In the genomic region with DNA sequence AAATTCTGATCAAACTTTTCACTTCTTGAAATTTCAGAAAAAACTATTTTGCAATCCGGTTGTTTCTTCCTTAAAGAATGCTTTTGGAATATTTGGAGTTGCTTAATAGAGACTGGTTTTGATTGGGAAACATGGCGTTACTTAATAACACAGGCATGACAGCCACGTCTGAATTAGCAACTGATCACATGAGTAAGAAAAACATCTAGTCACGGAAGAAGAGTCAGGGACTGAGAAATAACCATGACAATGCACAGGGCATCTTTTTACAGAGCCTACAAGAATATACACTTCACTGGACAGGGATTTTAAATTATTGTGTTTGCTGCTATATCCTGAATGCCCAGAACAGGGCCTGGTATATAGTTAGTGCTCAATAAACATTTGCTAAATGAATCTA, we compare ENCODE assay signal across 7 cellular contexts.
DNase-seq lines count a peak whose midpoint lies in the region; ATAC-seq and TF ChIP-seq lines count a peak whose summit lies in the region.
"Not testable (repeated sequence)": the region's sequence is repeated elsewhere in the genome, so short reads cannot be mapped to it uniquely, and the experiment has no call there.

No MANE protein-coding gene starts in this region.

- dilution Hi-C loops in IMR-90 (cut with HindIII; ENCODE audit: low sequenced_read_pairs, unreplicated experiment) = not testable (repeated sequence)

- not testable (repeated sequence) for H3K18ac ChIP-seq in IMR-90 (ENCODE audit: low read depth, low read length)

- not testable (repeated sequence) for H3K9me3 Mint-ChIP-seq in naive thymus-derived CD4-positive, alpha-beta T cell

- in situ Hi-C loops in IMR-90 (cut with MboI; ENCODE audit: low sequenced_read_pairs) = not testable (repeated sequence)

- H4K20me1 ChIP-seq in IMR-90 (ENCODE audit: insufficient read depth, low read length) = not testable (repeated sequence)

- WGBS in IMR-90 (ENCODE audit: extremely low coverage in 2 of 2, insufficient read length in 1 of 2), 2 experiments = no CpG with 5 or more reads among the region's 4 CpGs
- WGBS in heart right ventricle, 2 donors = 46 to 66% methylated on average over 2 of the region's 4 CpGs

- H3K79me1 ChIP-seq in IMR-90 (ENCODE audit: low read depth in 1 of 2, low read length in 2 of 2) = not testable (repeated sequence)

- DNase-seq in IMR-90; heart right ventricle; left lung; naive thymus-derived CD4-positive, alpha-beta T cell; sciatic nerve (ENCODE audit: low spot score); upper lobe of right lung: not testable (repeated sequence)

- H3K9me1 ChIP-seq in IMR-90 (ENCODE audit: insufficient read depth, low read length) = not testable (repeated sequence)

- not testable (repeated sequence) for H3K9ac ChIP-seq in IMR-90 (ENCODE audit: low read depth, low read length)

- H3K4me3 ChIP-seq in IMR-90 (ENCODE audit: insufficient read depth, low read depth, low read length); heart right ventricle; left lung; naive thymus-derived CD4-positive, alpha-beta T cell (ENCODE audit: low read length); upper lobe of right lung: not testable (repeated sequence)

- H3K27ac ChIP-seq in IMR-90 (ENCODE audit: insufficient read depth, low read length); heart right ventricle; naive thymus-derived CD4-positive, alpha-beta T cell (ENCODE audit: low read depth, low read length); upper lobe of right lung: not testable (repeated sequence)
- peak overlapping the region in 1 of 2 donors; percentile 60 for H3K27ac ChIP-seq in left lung

- H3K4ac ChIP-seq in IMR-90 (ENCODE audit: low read depth, low read length) = not testable (repeated sequence)

- TF ChIP-seq CTCF in IMR-90 (conservative IDR thresholded peaks at IDR 0.05; ENCODE audit: low read depth, low read length); heart right ventricle (IDR thresholded peaks at IDR 0.05); left lung (IDR thresholded peaks at IDR 0.05); upper lobe of right lung (IDR thresholded peaks at IDR 0.05): not testable (repeated sequence)

- H3K27me3 Mint-ChIP-seq in naive thymus-derived CD4-positive, alpha-beta T cell = not testable (repeated sequence)

- not testable (repeated sequence) for TF ChIP-seq RAD21 in IMR-90 (IDR thresholded peaks at IDR 0.05; ENCODE audit: low read length)

- not testable (repeated sequence) for H3K9me3 ChIP-seq in IMR-90 (ENCODE audit: control insufficient read depth, insufficient read depth, low read length); heart right ventricle; left lung; naive thymus-derived CD4-positive, alpha-beta T cell (ENCODE audit: control insufficient read depth in 2 of 3, low read length in 3 of 3); upper lobe of right lung

- CTCF ChIA-PET in IMR-90 (lab: Yijun Ruan, JAX); naive thymus-derived CD4-positive, alpha-beta T cell (lab: Charles Lee): not testable (repeated sequence)

- H4K91ac ChIP-seq in IMR-90 (ENCODE audit: insufficient read depth, low read depth, low read length) = not testable (repeated sequence)

- not testable (repeated sequence) for H2BK15ac ChIP-seq in IMR-90 (ENCODE audit: low read depth, low read length)

- not testable (repeated sequence) for H3K4me3 Mint-ChIP-seq in naive thymus-derived CD4-positive, alpha-beta T cell

- H2AFZ ChIP-seq in IMR-90 (replicated peaks; ENCODE audit: low read length, poor library complexity) = not testable (repeated sequence)

- H3K56ac ChIP-seq in IMR-90 (ENCODE audit: extremely low read depth, insufficient read depth, low read length) = not testable (repeated sequence)

- not testable (repeated sequence) for TF ChIP-seq POLR2A in IMR-90 (IDR thresholded peaks at IDR 0.05; ENCODE audit: low read depth, low read length)

- not testable (repeated sequence) for H3K23ac ChIP-seq in IMR-90 (ENCODE audit: low read depth, low read length)

- H3K4me1 ChIP-seq in IMR-90 (ENCODE audit: control insufficient read depth, insufficient read depth, low read length); heart right ventricle; left lung; naive thymus-derived CD4-positive, alpha-beta T cell (ENCODE audit: control insufficient read depth in 2 of 2, insufficient read depth in 2 of 2, low read length in 2 of 2); upper lobe of right lung: not testable (repeated sequence)

- H3K14ac ChIP-seq in IMR-90 (replicated peaks; ENCODE audit: low read depth, low read length) = not testable (repeated sequence)

- H4K8ac ChIP-seq in IMR-90 (ENCODE audit: low read depth in 2 of 2, low read length in 2 of 2) = not testable (repeated sequence)

- H3K36me3 ChIP-seq in IMR-90 (ENCODE audit: control insufficient read depth, insufficient read depth, low read length); heart right ventricle; left lung; naive thymus-derived CD4-positive, alpha-beta T cell (ENCODE audit: control insufficient read depth in 2 of 3, insufficient read depth in 3 of 3, low read length in 3 of 3); upper lobe of right lung: not testable (repeated sequence)

- H3K27ac Mint-ChIP-seq in naive thymus-derived CD4-positive, alpha-beta T cell = not testable (repeated sequence)

- H3K27me3 ChIP-seq in IMR-90 (ENCODE audit: control insufficient read depth, insufficient read depth, low read length); heart right ventricle; left lung; naive thymus-derived CD4-positive, alpha-beta T cell (ENCODE audit: control insufficient read depth in 2 of 2, insufficient read depth in 2 of 2, low read length in 2 of 2); upper lobe of right lung: not testable (repeated sequence)

- peak; percentile 94 for ATAC-seq in IMR-90 (ENCODE audit: low read depth)
- peak; percentile 69 for ATAC-seq in esophagus mucosa
- ATAC-seq in heart right ventricle = peak in 6 of 8 donors; percentile 49 to 93 (median 71)
- peak; percentile 87 for ATAC-seq in left lung
- ATAC-seq in naive thymus-derived CD4-positive, alpha-beta T cell = peak; percentile 85
- ATAC-seq in sciatic nerve = peak; percentile 98
- peak; percentile 88 for ATAC-seq in upper lobe of right lung

- not testable (repeated sequence) for H3K4me2 ChIP-seq in IMR-90 (ENCODE audit: low read depth, low read length)

- intact Hi-C loops in IMR-90 (cut with micrococcal nuclease); heart right ventricle (cut with DNase I); left lung (cut with DNase I); naive thymus-derived CD4-positive, alpha-beta T cell (cut with micrococcal nuclease); sciatic nerve (cut with DNase I); upper lobe of right lung (cut with DNase I): not testable (repeated sequence)

- H4K5ac ChIP-seq in IMR-90 (ENCODE audit: low read depth, low read length) = not testable (repeated sequence)

- H3K36me3 Mint-ChIP-seq in naive thymus-derived CD4-positive, alpha-beta T cell = not testable (repeated sequence)

- H2BK5ac ChIP-seq in IMR-90 (ENCODE audit: low read depth, low read length, poor library complexity, severe bottlenecking) = not testable (repeated sequence)

- POLR2A ChIA-PET in IMR-90 (lab: Charles Lee; ENCODE audit: unreplicated experiment); naive thymus-derived CD4-positive, alpha-beta T cell (lab: Charles Lee): not testable (repeated sequence)

- not testable (repeated sequence) for BruUV-seq in IMR-90 (replicated peaks; lab: Mats Ljungman, UMichigan)

- H3K4me1 Mint-ChIP-seq in naive thymus-derived CD4-positive, alpha-beta T cell = not testable (repeated sequence)

- not testable (repeated sequence) for H2AK9ac ChIP-seq in IMR-90 (replicated peaks; ENCODE audit: low read depth, low read length, poor library complexity)

- H2AK5ac ChIP-seq in IMR-90 (ENCODE audit: low read depth, low read length) = not testable (repeated sequence)

- not testable (repeated sequence) for H2BK120ac ChIP-seq in IMR-90 (ENCODE audit: low read depth, low read length)

- not testable (repeated sequence) for H2BK20ac ChIP-seq in IMR-90 (ENCODE audit: low read depth, low read length)
